In genomic region chr2:3377612-3378432, GRCh38 we compare ENCODE assay signal across 8 cellular contexts.
DNase-seq lines count a peak whose midpoint lies in the region; ATAC-seq and TF ChIP-seq lines count a peak whose summit lies in the region.

TSS of gene EIPR1 (minus strand) at chr2:3377818. CDS start at chr2:3377689, 129 bp downstream.

- peak within 1 kb of the TSS; percentile 97 for H3K27ac Mint-ChIP-seq in central memory CD8-positive, alpha-beta T cell (ENCODE audit: low read depth)

- peak within 1 kb of the TSS; percentile 99 for H3K4me3 ChIP-seq in AG09309 (ENCODE audit: control insufficient read depth, low read depth, low read length)

- peak; percentile 76 for ATAC-seq in GM19025 (IDR thresholded peaks at IDR 0.05; ENCODE audit: low read depth, unreplicated experiment)
- ATAC-seq in HG03342 (IDR thresholded peaks at IDR 0.05; ENCODE audit: unreplicated experiment): peak; percentile 85
- ATAC-seq in central memory CD8-positive, alpha-beta T cell (replicated peaks; ENCODE audit: extremely low read depth, poor library complexity, severe bottlenecking): peak; percentile 83

- H3K4me1 Mint-ChIP-seq in central memory CD8-positive, alpha-beta T cell: peaks cover 42% of the 10 kb centered on the region

- peak; percentile 2 for TF ChIP-seq CTCF in AG09309 (IDR thresholded peaks at IDR 0.05; ENCODE audit: control insufficient read depth, insufficient read depth, low read depth, low read length, missing control alignments)

- H3K36me3 Mint-ChIP-seq in central memory CD8-positive, alpha-beta T cell (ENCODE audit: insufficient read depth): peaks cover 35% of the 10 kb centered on the region

- H3K4me3 Mint-ChIP-seq in central memory CD8-positive, alpha-beta T cell: peak within 1 kb of the TSS; percentile 98

- DNase-seq in AG09309 (ENCODE audit: low read depth): peak; percentile 89
- DNase-seq in NCI-H446 (lab: John Stamatoyannopoulos, UW): peak; percentile 91 to 99
- DNase-seq in activated CD4-positive, CD25-positive, alpha-beta regulatory T cell treated with anti-CD3 and anti-CD28 coated beads, Interleukin-2, amount 50 U/mL, for 16 hours (ENCODE audit: low read depth, low spot score): peak; percentile 96
- peak; percentile 89 to 93 for DNase-seq in central memory CD8-positive, alpha-beta T cell (ENCODE audit: low spot score in 2 of 2)
- DNase-seq in iris pigment epithelial cell (ENCODE audit: low read depth): peak; percentile 99
- peak; percentile 90 for DNase-seq in stimulated activated CD4-positive, alpha-beta T cell treated with anti-CD3 and anti-CD28 coated beads, Interleukin-12 subunit alpha, Interleukin-12 subunit beta, amount 100 ng/mL, for 4 hours

- no peaks in the 10 kb centered on the region for H3K27me3 Mint-ChIP-seq in central memory CD8-positive, alpha-beta T cell

- no peaks in the 10 kb centered on the region for H3K9me3 Mint-ChIP-seq in central memory CD8-positive, alpha-beta T cell

Comparison
In these comparisons a context has a peak if more than half of its experiments do, and no peak if none do; other contexts are left out.
1. Peak in every context shown above with its lines: DNase-seq, ATAC-seq and H3K4me3 ChIP-seq.